Comparison of ENCODE assay signal across 8 cellular contexts in genomic region chr15:55282284-55282833, GRCh38. TPM values are rescaled to one million over a fixed set of nuclear protein-coding genes. Genes with fewer than 3 reads are reported as not detected.
A peak's percentile ranks its signal among the peaks of the same experiment; 100 is the strongest.
DNase-seq lines count a peak whose midpoint lies in the region; ATAC-seq and TF ChIP-seq lines count a peak whose summit lies in the region.

No MANE protein-coding gene starts in this region.

- peak overlapping the region; percentile 73 for H3K27ac Mint-ChIP-seq in activated T-helper 2 cell treated with anti-CD3 and anti-CD28 coated beads, Interferon-gamma antibody, Interleukin-2, Interleukin-4, amounts not matched to agents 10 μg/mL and 5 μg/mL and 100 μg/mL, durations not matched to agents 14 hours and 24 hours and 36 hours

- no peak for TF ChIP-seq CTCF in AG09309 (IDR thresholded peaks at IDR 0.05; ENCODE audit: control insufficient read depth, insufficient read depth, low read depth, low read length, missing control alignments)

- H3K9me3 Mint-ChIP-seq in activated T-helper 2 cell treated with anti-CD3 and anti-CD28 coated beads, Interferon-gamma antibody, Interleukin-2, Interleukin-4, amounts not matched to agents 10 μg/mL and 5 μg/mL and 100 μg/mL, durations not matched to agents 14 hours and 24 hours and 36 hours = peaks cover 6% of the 10 kb centered on the region

- in situ Hi-C loops in KBM-7 (cut with MboI; ENCODE audit: low pct_unique_long_range_greater_than_20kb, low sequenced_read_pairs) = no loop called here

- H3K27me3 Mint-ChIP-seq in activated T-helper 2 cell treated with anti-CD3 and anti-CD28 coated beads, Interferon-gamma antibody, Interleukin-2, Interleukin-4, amounts not matched to agents 10 μg/mL and 5 μg/mL and 100 μg/mL, durations not matched to agents 14 hours and 24 hours and 36 hours (ENCODE audit: low read depth) = no peaks in the 10 kb centered on the region

- H3K4me1 Mint-ChIP-seq in activated T-helper 2 cell treated with anti-CD3 and anti-CD28 coated beads, Interferon-gamma antibody, Interleukin-2, Interleukin-4, amounts not matched to agents 10 μg/mL and 5 μg/mL and 100 μg/mL, durations not matched to agents 14 hours and 24 hours and 36 hours (ENCODE audit: low read depth) = peaks cover 87% of the 10 kb centered on the region

- peaks cover 71% of the 10 kb centered on the region for H3K36me3 Mint-ChIP-seq in activated T-helper 2 cell treated with anti-CD3 and anti-CD28 coated beads, Interferon-gamma antibody, Interleukin-2, Interleukin-4, amounts not matched to agents 10 μg/mL and 5 μg/mL and 100 μg/mL, durations not matched to agents 14 hours and 24 hours and 36 hours (ENCODE audit: low read depth)

- peak overlapping the region; percentile 7 for H3K4me3 Mint-ChIP-seq in activated T-helper 2 cell treated with anti-CD3 and anti-CD28 coated beads, Interferon-gamma antibody, Interleukin-2, Interleukin-4, amounts not matched to agents 10 μg/mL and 5 μg/mL and 100 μg/mL, durations not matched to agents 14 hours and 24 hours and 36 hours (ENCODE audit: low read depth)

- no peak for ATAC-seq in GM21825 (IDR thresholded peaks at IDR 0.05; ENCODE audit: unreplicated experiment)
- ATAC-seq in HG02763 (IDR thresholded peaks at IDR 0.05; ENCODE audit: unreplicated experiment) = no peak

- intact Hi-C loops in activated T-helper 2 cell treated with anti-CD3 and anti-CD28 coated beads, Interferon-gamma antibody, Interleukin-2, Interleukin-4, amounts not matched to agents 10 μg/mL and 5 μg/mL and 100 μg/mL, durations not matched to agents 14 hours and 24 hours and 36 hours (cut with micrococcal nuclease) = loop anchor here (1.0 to 5.0 kb wide), 2 partner anchors 8 to 35 kb away; partner anchors contain the start of genes PIGB and PIGBOS1

- peak; percentile 74 for DNase-seq in AG09309 (ENCODE audit: low read depth)
- DNase-seq in KBM-7 = peak; percentile 52
- DNase-seq in activated T-helper 2 cell treated with anti-CD3 and anti-CD28 coated beads, Interferon-gamma antibody, Interleukin-2, Interleukin-4, amounts not matched to agents 10 μg/mL and 5 μg/mL and 100 μg/mL, durations not matched to agents 14 hours and 24 hours and 36 hours (ENCODE audit: low spot score) = no peak
- peak; percentile 40 for DNase-seq in kidney glomerular epithelial cell (lab: John Stamatoyannopoulos, UW)
- no peak for DNase-seq in DMS53 treated with DMSO at 0.1 percent for 48 hours (lab: John Stamatoyannopoulos, UW; ENCODE audit: unreplicated experiment)
- no peak for DNase-seq in occipital lobe (lab: John Stamatoyannopoulos, UW)

- H3K4me3 ChIP-seq in AG09309 (ENCODE audit: control insufficient read depth, low read depth, low read length) = no peak overlapping the region

RNA-seq across cellular contexts. Expression of gene RAB27A, which starts 7.3 kb away (rescaled TPM):
- total RNA-seq in activated T-helper 2 cell treated with anti-CD3 and anti-CD28 coated beads, Interferon-gamma antibody, Interleukin-2, Interleukin-4, amounts not matched to agents 10 μg/mL and 5 μg/mL and 100 μg/mL, durations not matched to agents 14 hours and 24 hours and 36 hours = 72.3 and 74.4 TPM in 2 replicates
- total RNA-seq in occipital lobe = 7.6 TPM

RNA-seq across cellular contexts. Expression of gene PIGBOS1, which starts 36.6 kb away (rescaled TPM):
- 9.5 and 12.3 TPM in 2 replicates for total RNA-seq in activated T-helper 2 cell treated with anti-CD3 and anti-CD28 coated beads, Interferon-gamma antibody, Interleukin-2, Interleukin-4, amounts not matched to agents 10 μg/mL and 5 μg/mL and 100 μg/mL, durations not matched to agents 14 hours and 24 hours and 36 hours
- total RNA-seq in occipital lobe = 6.4 TPM

RNA-seq across cellular contexts. Expression of gene PIGB, which starts 36.7 kb away (rescaled TPM):
- total RNA-seq in activated T-helper 2 cell treated with anti-CD3 and anti-CD28 coated beads, Interferon-gamma antibody, Interleukin-2, Interleukin-4, amounts not matched to agents 10 μg/mL and 5 μg/mL and 100 μg/mL, durations not matched to agents 14 hours and 24 hours and 36 hours = 19.7 and 21.0 TPM in 2 replicates
- 6.9 TPM for total RNA-seq in occipital lobe

Comparison
In these comparisons a context has a peak if more than half of its experiments do, and no peak if none do; other contexts are left out.
1. DNase-seq: peak in AG09309 (single experiment), KBM-7 (single experiment) and kidney glomerular epithelial cell (single experiment); none in activated T-helper 2 cell treated with anti-CD3 and anti-CD28 coated beads, Interferon-gamma antibody, Interleukin-2, Interleukin-4, amounts not matched to agents 10 μg/mL and 5 μg/mL and 100 μg/mL, durations not matched to agents 14 hours and 24 hours and 36 hours (single experiment), DMS53 treated with DMSO at 0.1 percent for 48 hours (single experiment) and occipital lobe (single experiment).